ENCODE assay signal across 18 cellular contexts in genomic region chr12:105803292-105803691, GRCh38.
"Had no signal": no experiment of that assay in that cellular context is flagged by ENCODE, and none has a peak within 500 bp of the region (broad histone marks: within the 10 kb centered on the region; RNA-seq: fewer than 3 reads in every experiment).

No MANE protein-coding gene starts in this region.

- H3K4me3 ChIP-seq: lung, prostate gland had no signal

- H3K9me3 Mint-ChIP-seq: activated CD4-positive, alpha-beta memory T cell treated with anti-CD3 and anti-CD28 coated beads for 36 hours; activated naive CD8-positive, alpha-beta T cell treated with anti-CD3 and anti-CD28 coated beads, Interleukin-2, amount 50 U/mL, for 24 hours had no signal

- H3K27ac Mint-ChIP-seq: activated CD4-positive, alpha-beta memory T cell treated with anti-CD3 and anti-CD28 coated beads for 36 hours; activated naive CD8-positive, alpha-beta T cell treated with anti-CD3 and anti-CD28 coated beads, Interleukin-2, amount 50 U/mL, for 24 hours; dendritic cell treated with granulocyte-macrophage colony-stimulating factor and Interleukin-4, amounts not matched to agents 40 ng/mL and 50 ng/mL, for 4 days; effector memory CD8-positive, alpha-beta T cell; natural killer cell treated with Interleukin-12 subunit alpha and Interleukin-12 subunit beta and Interleukin-15 and Interleukin-18, amount 100 ng/mL, for 72 hours; T-helper 2 cell treated with Interferon-gamma antibody and Interleukin-4, amounts not matched to agents 5 μg/mL and 100 μg/mL, for 36 hours had no signal

- H3K36me3 Mint-ChIP-seq: activated CD4-positive, alpha-beta memory T cell treated with anti-CD3 and anti-CD28 coated beads for 36 hours; natural killer cell treated with Interleukin-12 subunit alpha and Interleukin-12 subunit beta and Interleukin-15 and Interleukin-18, amount 100 ng/mL, for 72 hours had no signal

- H3K27ac ChIP-seq: prostate gland had no signal

- DNase-seq: activated CD4-positive, alpha-beta memory T cell treated with anti-CD3 and anti-CD28 coated beads for 36 hours; activated CD4-positive, CD25-positive, alpha-beta regulatory T cell treated with anti-CD3 and anti-CD28 coated beads, Interleukin-2, amount 50 U/mL, for 72 hours; activated gamma-delta T cell treated with Interleukin-2 at 50 U/mL for 16 hours; activated naive CD8-positive, alpha-beta T cell treated with anti-CD3 and anti-CD28 coated beads, Interleukin-2, amount 50 U/mL, for 24 hours; activated T-cell treated with anti-CD3 and anti-CD28 coated beads, Interleukin-2, amount 50 U/mL, for 48 hours; effector memory CD8-positive, alpha-beta T cell; erythroblast; hypothalamus; occipital lobe; stimulated activated CD4-positive, alpha-beta T cell treated with anti-CD3 and anti-CD28 coated beads, Interleukin-12 subunit alpha, Interleukin-12 subunit beta, amount 100 ng/mL, for 4 hours; stimulated activated naive CD4-positive, alpha-beta T cell; substantia nigra had no signal

- H3K4me1 ChIP-seq: prostate gland had no signal

- H3K36me3 ChIP-seq: prostate gland had no signal

- H3K9me3 ChIP-seq: prostate gland had no signal

- ATAC-seq: activated naive CD8-positive, alpha-beta T cell treated with anti-CD3 and anti-CD28 coated beads, Interleukin-2, amount 50 U/mL, for 24 hours; effector memory CD8-positive, alpha-beta T cell; natural killer cell treated with Interleukin-12 subunit alpha and Interleukin-12 subunit beta and Interleukin-15 and Interleukin-18, amount 100 ng/mL, for 72 hours; sciatic nerve had no signal
